ENCODE assay signal across 1 cellular context in genomic region chr1:56235909-56236510, GRCh38.
TF ChIP-seq lines count a peak whose summit lies in the region.

No MANE protein-coding gene starts in this region.

TF ChIP-seq in HepG2, 621 proteins besides CTCF, POLR2A, EP300 and RAD21 (continued from another document):
- TF ChIP-seq POLR2AphosphoS5 (IDR thresholded peaks at IDR 0.05; ENCODE audit: low read depth, low read length) (no peak), PRDM10 (CRISPR knock-in tag; IDR thresholded peaks at IDR 0.05; ENCODE audit: low read depth) (no peak), PITX1 (CRISPR knock-in tag; IDR thresholded peaks at IDR 0.05) (peak; percentile 76), HOXA7 (CRISPR knock-in tag; IDR thresholded peaks at IDR 0.05) (no peak), BCL6 (CRISPR knock-in tag; IDR thresholded peaks at IDR 0.05) (peak; percentile 75), MED1 (CRISPR knock-in tag; IDR thresholded peaks at IDR 0.05) (peak; percentile 22; the same call in 1 of the 2 replicates), SPEN (CRISPR knock-in tag; IDR thresholded peaks at IDR 0.05; ENCODE audit: low read depth) (no peak), ARNTL (CRISPR knock-in tag; IDR thresholded peaks at IDR 0.05) (no peak), TOE1 (CRISPR knock-in tag; IDR thresholded peaks at IDR 0.05) (no peak), NFIC (IDR thresholded peaks at IDR 0.05; ENCODE audit: low read length) (no peak), ZNF704 (CRISPR knock-in tag; IDR thresholded peaks at IDR 0.05; ENCODE audit: borderline replicate concordance) (no peak), CREB1 (IDR thresholded peaks at IDR 0.05) (no peak), CREB1 (CRISPR knock-in tag; IDR thresholded peaks at IDR 0.05) (0 out of 2 replicates have a peak, but pooled peaks have one; percentile 18), ZSCAN5A (CRISPR knock-in tag; IDR thresholded peaks at IDR 0.05; ENCODE audit: borderline replicate concordance) (0 out of 2 replicates have a peak, but pooled peaks have one; percentile 28), HNF4A (CRISPR knock-in tag; IDR thresholded peaks at IDR 0.05) (peak; percentile 77), HOXA9 (CRISPR knock-in tag; IDR thresholded peaks at IDR 0.05; ENCODE audit: borderline replicate concordance) (no peak), PPARG (CRISPR knock-in tag; conservative IDR thresholded peaks at IDR 0.05) (no peak), DBP (CRISPR knock-in tag; IDR thresholded peaks at IDR 0.05; ENCODE audit: not compliant biosample characterization) (no peak), SP4 (CRISPR knock-in tag; IDR thresholded peaks at IDR 0.05) (no peak), ZNF83 (CRISPR knock-in tag; IDR thresholded peaks at IDR 0.05; ENCODE audit: borderline replicate concordance) (no peak), TCF7L2 (IDR thresholded peaks at IDR 0.05; ENCODE audit: low read depth, low read length) (no peak), KMT2A (CRISPR knock-in tag; IDR thresholded peaks at IDR 0.05) (no peak), RARG (CRISPR knock-in tag; IDR thresholded peaks at IDR 0.05; ENCODE audit: low read depth) (no peak), ZNF7 (CRISPR knock-in tag; IDR thresholded peaks at IDR 0.05) (peak; percentile 65), CREB3 (CRISPR knock-in tag; IDR thresholded peaks at IDR 0.05) (no peak), ARID2 (CRISPR knock-in tag; IDR thresholded peaks at IDR 0.05; ENCODE audit: borderline replicate concordance) (no peak), LCORL (IDR thresholded peaks at IDR 0.05) (no peak), LCORL (CRISPR knock-in tag; IDR thresholded peaks at IDR 0.05) (peak; percentile 30; the same call in 1 of the 2 replicates), RFXAP (CRISPR knock-in tag; IDR thresholded peaks at IDR 0.05; ENCODE audit: borderline replicate concordance) (no peak), GATAD1 (CRISPR knock-in tag; IDR thresholded peaks at IDR 0.05) (no peak), ZNF18 (CRISPR knock-in tag; IDR thresholded peaks at IDR 0.05; ENCODE audit: insufficient replicate concordance) (no peak), BORCS8-MEF2B (CRISPR knock-in tag; IDR thresholded peaks at IDR 0.05) (0 out of 2 replicates have a peak, but pooled peaks have one; percentile 28), GLI4 (CRISPR knock-in tag; IDR thresholded peaks at IDR 0.05; ENCODE audit: borderline replicate concordance) (no peak), ZNF839 (CRISPR knock-in tag; IDR thresholded peaks at IDR 0.05; ENCODE audit: borderline replicate concordance) (no peak), YY1 (IDR thresholded peaks at IDR 0.05; ENCODE audit: insufficient read depth, insufficient replicate concordance, low read depth, low read length) (no peak), NCOA2 (CRISPR knock-in tag; IDR thresholded peaks at IDR 0.05) (no peak), CENPBD1 (CRISPR knock-in tag; IDR thresholded peaks at IDR 0.05; ENCODE audit: borderline replicate concordance, low read depth) (no peak), THYN1 (CRISPR knock-in tag; IDR thresholded peaks at IDR 0.05; ENCODE audit: borderline replicate concordance, low read depth) (no peak), ZNF33B (CRISPR knock-in tag; IDR thresholded peaks at IDR 0.05) (no peak), SNAPC2 (CRISPR knock-in tag; IDR thresholded peaks at IDR 0.05) (no peak)
TF ChIP-seq in HepG2: peak in this region for 25.
